ENCODE assay signal across 17 cellular contexts in genomic region chr11:93843906-93844305, GRCh38. TPM values are rescaled to one million over a fixed set of nuclear protein-coding genes. Genes with fewer than 3 reads are reported as not detected.
DNase-seq lines count a peak whose midpoint lies in the region; ATAC-seq, FAIRE-seq and TF ChIP-seq lines count a peak whose summit lies in the region.
"Had no signal": no experiment of that assay in that cellular context is flagged by ENCODE, and none has a peak within 500 bp of the region (broad histone marks: within the 10 kb centered on the region; RNA-seq: fewer than 3 reads in every experiment).

No MANE protein-coding gene starts in this region.

- H3K4me3 Mint-ChIP-seq in MCF 10A (ENCODE audit: unreplicated experiment) (no peak overlapping the region), astrocyte (ENCODE audit: unreplicated experiment) (no peak overlapping the region)
- H3K4me3 Mint-ChIP-seq: CD14-positive monocyte; CD8-positive, alpha-beta T cell had no signal

- 95% methylated on average over 4 of the region's 5 CpGs for WGBS in mammary epithelial cell (ENCODE audit: low coverage, missing lambda C conversion rate)

- H3K27ac ChIP-seq in mammary epithelial cell (ENCODE audit: insufficient read depth, low read depth, low read length) (no peak overlapping the region), astrocyte (ENCODE audit: low read depth, low read length) (no peak overlapping the region)
- H3K27ac ChIP-seq: 22Rv1 had no signal

- H3K4me2 ChIP-seq in mammary epithelial cell (ENCODE audit: insufficient read depth, low read depth, low read length) (no peak overlapping the region), astrocyte (ENCODE audit: low read length) (no peak overlapping the region)

- no peak for FAIRE-seq in astrocyte (lab: Jason Lieb, UNC)

- DNase-seq in mammary epithelial cell: peak; percentile 21
- no peak for DNase-seq in MCF 10A (ENCODE audit: unreplicated experiment)
- peak; percentile 16 for DNase-seq in astrocyte (ENCODE audit: low read depth)
- peak; percentile 9 for DNase-seq in glomerular visceral epithelial cell (ENCODE audit: extremely low spot score)
- DNase-seq in renal cortical epithelial cell (ENCODE audit: low read depth): peak; percentile 35
- DNase-seq in MG63: no peak
- DNase-seq: Caco-2; CD8-positive, alpha-beta T cell; DND-41; GF-D8 had no signal

- no peaks in the 10 kb centered on the region for H3K9me3 Mint-ChIP-seq in MCF 10A (ENCODE audit: unreplicated experiment)
- H3K9me3 Mint-ChIP-seq in astrocyte (ENCODE audit: unreplicated experiment): peaks cover 2% of the 10 kb centered on the region
- H3K9me3 Mint-ChIP-seq: CD8-positive, alpha-beta T cell had no signal

- BruUV-seq in mammary epithelial cell (replicated peaks; lab: Mats Ljungman, UMichigan): no TSS peak
- no TSS peak for BruUV-seq in MCF 10A (replicated peaks; lab: Mats Ljungman, UMichigan)

- CTCF ChIA-PET in mammary epithelial cell (lab: Charles Lee; ENCODE audit: low non-redundant PET): no interaction called here
- CTCF ChIA-PET in MCF 10A (lab: Yijun Ruan, JAX): interaction anchor here (0.9 kb wide), 1 partner anchor 52 kb away, joined by 3 read pairs; no protein-coding TSS in a partner anchor

- POLR2A ChIA-PET in MCF 10A (lab: Yijun Ruan, JAX): no interaction called here

- intact Hi-C loops in mammary epithelial cell (cut with micrococcal nuclease) (no loop called here), MCF 10A (cut with micrococcal nuclease) (no loop called here)

- H3K79me2 ChIP-seq in mammary epithelial cell (ENCODE audit: insufficient read depth, low read length): no peaks in the 10 kb centered on the region
- H3K79me2 ChIP-seq in astrocyte (ENCODE audit: insufficient read depth, low read length): no peaks in the 10 kb centered on the region

- H3K4me3 ChIP-seq in mammary epithelial cell (replicated peaks in 1 of 3; ENCODE audit: insufficient read depth in 1 of 3, low read depth in 2 of 3, low read length in 3 of 3): no peak overlapping the region
- no peak overlapping the region for H3K4me3 ChIP-seq in astrocyte (ENCODE audit: insufficient read depth, low read depth, low read length)
- H3K4me3 ChIP-seq in MG63: no peak overlapping the region

- H2AFZ ChIP-seq in mammary epithelial cell (ENCODE audit: low read depth, low read length): no peak overlapping the region
- no peak overlapping the region for H2AFZ ChIP-seq in astrocyte (ENCODE audit: low read depth, low read length)

- no peaks in the 10 kb centered on the region for H3K36me3 Mint-ChIP-seq in MCF 10A (ENCODE audit: insufficient read depth, unreplicated experiment)
- no peaks in the 10 kb centered on the region for H3K36me3 Mint-ChIP-seq in astrocyte (ENCODE audit: low read depth, unreplicated experiment)
- H3K36me3 Mint-ChIP-seq: CD14-positive monocyte; CD8-positive, alpha-beta T cell had no signal

- H3K4me1 ChIP-seq in mammary epithelial cell (ENCODE audit: insufficient read depth, low read length): peaks cover 9% of the 10 kb centered on the region
- H3K4me1 ChIP-seq in astrocyte (ENCODE audit: insufficient read depth, low read length): peaks cover 12% of the 10 kb centered on the region

- H3K27me3 ChIP-seq in mammary epithelial cell (ENCODE audit: insufficient read depth, low read length): no peaks in the 10 kb centered on the region
- no peaks in the 10 kb centered on the region for H3K27me3 ChIP-seq in astrocyte (ENCODE audit: insufficient read depth, low read length)
- H3K27me3 ChIP-seq in MG63: no peaks in the 10 kb centered on the region

- TF ChIP-seq CTCF in mammary epithelial cell (conservative IDR thresholded peaks at IDR 0.05 in 1 of 2, IDR thresholded peaks at IDR 0.05 in 1 of 2; ENCODE audit: extremely low read depth in 1 of 2, insufficient read depth in 1 of 2, low read depth in 1 of 2, low read length in 2 of 2): no peak
- no peak for TF ChIP-seq CTCF in MCF 10A (IDR thresholded peaks at IDR 0.05; ENCODE audit: unreplicated experiment)
- TF ChIP-seq CTCF in astrocyte (IDR thresholded peaks at IDR 0.05; ENCODE audit: insufficient read depth, low read depth, low read length): no peak

- H3K9ac ChIP-seq in mammary epithelial cell (ENCODE audit: insufficient read depth, low read length): no peak overlapping the region
- H3K9ac ChIP-seq in astrocyte (ENCODE audit: low read length): no peak overlapping the region

- dilution Hi-C loops in mammary epithelial cell (cut with HindIII; ENCODE audit: low sequenced_read_pairs): no loop called here

- H4K20me1 ChIP-seq in mammary epithelial cell (ENCODE audit: insufficient read depth, low read length) (no peaks in the 10 kb centered on the region), astrocyte (ENCODE audit: insufficient read depth, low read length) (no peaks in the 10 kb centered on the region)

- no peak for ATAC-seq in GM19463 (IDR thresholded peaks at IDR 0.05; ENCODE audit: unreplicated experiment)
- no peak for ATAC-seq in HG03280 (IDR thresholded peaks at IDR 0.05; ENCODE audit: unreplicated experiment)
- ATAC-seq: CD8-positive, alpha-beta T cell; HCT116 had no signal

- H3K9me3 ChIP-seq in mammary epithelial cell (replicated peaks; ENCODE audit: insufficient read depth, low read length) (no peaks in the 10 kb centered on the region), astrocyte (ENCODE audit: insufficient read depth, low read depth, low read length) (no peaks in the 10 kb centered on the region), MG63 (no peaks in the 10 kb centered on the region)
- H3K9me3 ChIP-seq: Caco-2 had no signal

- H3K27me3 Mint-ChIP-seq in MCF 10A (ENCODE audit: insufficient read depth, unreplicated experiment): no peaks in the 10 kb centered on the region
- peaks cover 5% of the 10 kb centered on the region for H3K27me3 Mint-ChIP-seq in astrocyte (ENCODE audit: low read depth, unreplicated experiment)

- in situ Hi-C loops in mammary epithelial cell (cut with MboI; ENCODE audit: low sequenced_read_pairs in 2 of 2): no loop called here

- H3K36me3 ChIP-seq in mammary epithelial cell (ENCODE audit: insufficient read depth, low read length) (no peaks in the 10 kb centered on the region), astrocyte (ENCODE audit: insufficient read depth, low read length) (no peaks in the 10 kb centered on the region), MG63 (no peaks in the 10 kb centered on the region)

- H3K4me1 Mint-ChIP-seq in MCF 10A (ENCODE audit: insufficient read depth, unreplicated experiment) (peaks cover 41% of the 10 kb centered on the region), astrocyte (ENCODE audit: low read depth, unreplicated experiment) (peaks cover 26% of the 10 kb centered on the region)
- H3K4me1 Mint-ChIP-seq: CD14-positive monocyte had no signal

- H3K27ac Mint-ChIP-seq in MCF 10A (ENCODE audit: low read depth, unreplicated experiment): no peak overlapping the region
- H3K27ac Mint-ChIP-seq in astrocyte (ENCODE audit: unreplicated experiment): peak overlapping the region; percentile 1
- H3K27ac Mint-ChIP-seq: CD8-positive, alpha-beta T cell had no signal

RNA-seq across cellular contexts. Expression of gene VSTM5, which starts 6.5 kb away (rescaled TPM):
- total RNA-seq in mammary epithelial cell: under 1 TPM in 1 of 2 donors, not detected in 1; 0.17 TPM
- 0.03 TPM for polyA plus RNA-seq in mammary epithelial cell
- polyA minus RNA-seq in mammary epithelial cell: not detected
- not detected in 2 replicates for total RNA-seq in MCF 10A (2022)
- total RNA-seq in astrocyte: 0.19 and 0.45 TPM in 2 replicates
- total RNA-seq in renal cortical epithelial cell: 0.17 and 0.70 TPM in 2 replicates
- total RNA-seq in MG63 (2014; rRNA removed; shearing (Covaris generic); ENCODE audit: low replicate concordance): not detected in 2 replicates
- total RNA-seq: A673; CD8-positive, alpha-beta T cell; H4 had no signal
- polyA plus RNA-seq: CD14-positive monocyte had no signal

RNA-seq across cellular contexts. Expression of gene MED17, which starts 59.8 kb away (rescaled TPM):
- total RNA-seq in mammary epithelial cell (10 to 100 TPM; 27.8 to 30.2 TPM), MCF 10A (2022) (42.2 and 43.9 TPM in 2 replicates), astrocyte (37.0 and 40.0 TPM in 2 replicates), renal cortical epithelial cell (24.8 and 45.9 TPM in 2 replicates)
- 15.4 TPM for polyA plus RNA-seq in mammary epithelial cell
- polyA minus RNA-seq in mammary epithelial cell: 14.1 TPM
- total RNA-seq in MG63 (2014; rRNA removed; shearing (Covaris generic); ENCODE audit: low replicate concordance): 27.1 and 33.3 TPM in 2 replicates

Comparison
In these comparisons a context has a peak if more than half of its experiments do, and no peak if none do; other contexts are left out.
1. DNase-seq: peak in mammary epithelial cell (single experiment), astrocyte (single experiment), glomerular visceral epithelial cell (single experiment) and renal cortical epithelial cell (single experiment); none in MCF 10A (single experiment) and MG63 (single experiment).